8 cellular contexts compared by ENCODE assay signal in genomic region chr10:68988530-68989316, GRCh38. TPM values are rescaled to one million over a fixed set of nuclear protein-coding genes. Genes with fewer than 3 reads are reported as not detected.
A peak's percentile ranks its signal among the peaks of the same experiment; 100 is the strongest.
DNase-seq lines count a peak whose midpoint lies in the region; ATAC-seq, FAIRE-seq and TF ChIP-seq lines count a peak whose summit lies in the region.

Gene KIFBP, plus strand, starts transcription at chr10:68988803. Its CDS starts 30 bp downstream, at chr10:68988833.

- H3K79me2 ChIP-seq in hepatocyte: peaks cover 46% of the 10 kb centered on the region

- peak within 1 kb of the TSS; percentile 46 for H2AFZ ChIP-seq in hepatocyte

- H3K36me3 ChIP-seq in hepatocyte (replicated peaks; ENCODE audit: insufficient read depth, low read depth): no peaks in the 10 kb centered on the region

- peak within 1 kb of the TSS; percentile 79 for H3K27ac ChIP-seq in hepatocyte

- peak; percentile 97 for FAIRE-seq in GM18507 (lab: Jason Lieb, UNC)

- H3K4me3 ChIP-seq in hepatocyte: peak within 1 kb of the TSS; percentile 57

- WGBS in hepatocyte (ENCODE audit: low lambda C conversion rate, missing lambda C conversion rate): under 1% methylated on average over 57 of the region's 62 CpGs

- DNase-seq in GM18507 (ENCODE audit: extremely low spot score, insufficient read length, low read depth) (peak; percentile 86), NCI-H1930 (lab: John Stamatoyannopoulos, UW) (peak; percentile 84 to 91), T1000 (lab: John Stamatoyannopoulos, UW) (peak; percentile 91), astrocyte of the hippocampus (ENCODE audit: low read depth, low spot score) (peak; percentile 99), hepatocyte (ENCODE audit: low spot score) (peak; percentile 96), renal cortical epithelial cell (ENCODE audit: low read depth) (peak; percentile 98), cortex of kidney (lab: John Stamatoyannopoulos, UW) (no peak)

- no peaks in the 10 kb centered on the region for H3K9me3 ChIP-seq in hepatocyte (ENCODE audit: low read depth)

- peak; percentile 64 for ATAC-seq in HG02973 (IDR thresholded peaks at IDR 0.05; ENCODE audit: unreplicated experiment)

- no peaks in the 10 kb centered on the region for H4K20me1 ChIP-seq in hepatocyte (ENCODE audit: insufficient read depth, poor library complexity, severe bottlenecking)

- peak; percentile 73 for TF ChIP-seq CTCF in hepatocyte (IDR thresholded peaks at IDR 0.05; ENCODE audit: poor library complexity)

- H3K9me2 ChIP-seq in hepatocyte (replicated peaks; ENCODE audit: insufficient read depth): no peaks in the 10 kb centered on the region

- peak within 1 kb of the TSS; percentile 84 for H3K4me2 ChIP-seq in hepatocyte

- no peaks in the 10 kb centered on the region for H3K27me3 ChIP-seq in hepatocyte

- peaks cover 17% of the 10 kb centered on the region for H3K4me1 ChIP-seq in hepatocyte (ENCODE audit: insufficient read depth)

RNA-seq across cellular contexts. Expression of gene KIFBP, which starts in this region (rescaled TPM):
- total RNA-seq in hepatocyte (32.6 and 40.5 TPM in 2 replicates), renal cortical epithelial cell (54.9 and 73.8 TPM in 2 replicates)
- polyA plus RNA-seq in hepatocyte: 33.8 and 35.1 TPM in 2 replicates
